Comparison of ENCODE assay signal across 16 cellular contexts in genomic region chr13:102487330-102487729, GRCh38.
DNase-seq lines count a peak whose midpoint lies in the region; ATAC-seq and TF ChIP-seq lines count a peak whose summit lies in the region.
"Had no signal": no experiment of that assay in that cellular context is flagged by ENCODE, and none has a peak within 500 bp of the region (broad histone marks: within the 10 kb centered on the region; RNA-seq: fewer than 3 reads in every experiment).

No MANE protein-coding gene starts in this region.

- TF ChIP-seq CTCF in GM23338 (conservative IDR thresholded peaks at IDR 0.05; ENCODE audit: low read depth in 2 of 2) (no peak), OCI-LY3 (IDR thresholded peaks at IDR 0.05; ENCODE audit: low read depth, low read length) (no peak), fibroblast of mammary gland (conservative IDR thresholded peaks at IDR 0.05; ENCODE audit: control insufficient read depth, insufficient read depth, low read depth, low read length) (no peak)

- H3K9me3 ChIP-seq in OCI-LY3 (ENCODE audit: insufficient read depth, low read length), result no peaks in the 10 kb centered on the region
- no peaks in the 10 kb centered on the region for H3K9me3 ChIP-seq in CD8-positive, alpha-beta memory T cell (ENCODE audit: low read length)
- H3K9me3 ChIP-seq: MG63 had no signal

- H2AFZ ChIP-seq in GM23338, result peak overlapping the region; percentile 29; the same call in 1 of the 2 replicates
- 0 out of 2 replicates have a peak overlapping the region, but pooled peaks have one; percentile 39 for H2AFZ ChIP-seq in OCI-LY3 (ENCODE audit: low read depth, low read length)

- H3K4me3 Mint-ChIP-seq in GM23338, result no peak overlapping the region
- H3K4me3 Mint-ChIP-seq in CD8-positive, alpha-beta memory T cell, result no peak overlapping the region

- H3K79me2 ChIP-seq in GM23338 (replicated peaks; ENCODE audit: insufficient read depth) (no peaks in the 10 kb centered on the region), OCI-LY3 (ENCODE audit: low read length) (no peaks in the 10 kb centered on the region)

- H3K27me3 ChIP-seq in GM23338 (ENCODE audit: insufficient read depth) (no peaks in the 10 kb centered on the region), OCI-LY3 (ENCODE audit: low read depth, low read length) (no peaks in the 10 kb centered on the region)
- H3K27me3 ChIP-seq in CD8-positive, alpha-beta memory T cell (ENCODE audit: insufficient read depth, low read length, poor library complexity, severe bottlenecking), result no peaks in the 10 kb centered on the region
- H3K27me3 ChIP-seq: MG63 had no signal

- no peaks in the 10 kb centered on the region for H3K36me3 Mint-ChIP-seq in GM23338 (ENCODE audit: low read depth)
- H3K36me3 Mint-ChIP-seq in CD8-positive, alpha-beta memory T cell, result no peaks in the 10 kb centered on the region

- H4K20me1 ChIP-seq in GM23338 (replicated peaks; ENCODE audit: insufficient read depth) (no peaks in the 10 kb centered on the region), OCI-LY3 (ENCODE audit: insufficient read depth, low read length) (no peaks in the 10 kb centered on the region)

- H3K9me3 Mint-ChIP-seq in GM23338, result peaks cover 3% of the 10 kb centered on the region; the same call in 1 of the 3 replicates
- H3K9me3 Mint-ChIP-seq in CD8-positive, alpha-beta memory T cell, result peaks cover 0 to 7% (median 0%) of the 10 kb centered on the region in 5 donors

- no peaks in the 10 kb centered on the region for H3F3A ChIP-seq in GM23338 (replicated peaks; ENCODE audit: low read depth)

- no peak overlapping the region for H3K27ac Mint-ChIP-seq in GM23338
- H3K27ac Mint-ChIP-seq in CD8-positive, alpha-beta memory T cell, result no peak overlapping the region

- H3K27ac ChIP-seq in GM23338 (ENCODE audit: low read depth) (no peak overlapping the region), OCI-LY3 (ENCODE audit: low read length) (no peak overlapping the region)
- H3K27ac ChIP-seq in CD8-positive, alpha-beta memory T cell (ENCODE audit: low read depth, low read length), result no peak overlapping the region
- H3K27ac ChIP-seq: C4-2B had no signal

- H3K36me3 ChIP-seq in GM23338 (ENCODE audit: insufficient read depth) (no peaks in the 10 kb centered on the region), OCI-LY3 (replicated peaks; ENCODE audit: low read depth, low read length) (no peaks in the 10 kb centered on the region)
- H3K36me3 ChIP-seq in CD8-positive, alpha-beta memory T cell (ENCODE audit: insufficient read depth, low read length), result no peaks in the 10 kb centered on the region
- H3K36me3 ChIP-seq: MG63 had no signal

- H3K9ac ChIP-seq in OCI-LY3 (ENCODE audit: low read length), result no peak overlapping the region

- no peaks in the 10 kb centered on the region for H3K9me2 ChIP-seq in GM23338 (ENCODE audit: insufficient read depth)

- no peak for ATAC-seq in GM23338
- ATAC-seq: HepG2 had no signal

- CTCF ChIA-PET in CD8-positive, alpha-beta memory T cell (lab: Charles Lee), result no interaction called here

- H3K4me3 ChIP-seq in GM23338 (no peak overlapping the region), OCI-LY3 (ENCODE audit: low read length) (no peak overlapping the region), fibroblast of mammary gland (ENCODE audit: control insufficient read depth, low read depth, low read length) (no peak overlapping the region)
- H3K4me3 ChIP-seq in CD8-positive, alpha-beta memory T cell (ENCODE audit: low read length), result no peak overlapping the region
- H3K4me3 ChIP-seq: MG63 had no signal

- H3K4me1 ChIP-seq in GM23338 (ENCODE audit: insufficient read depth) (no peaks in the 10 kb centered on the region), OCI-LY3 (ENCODE audit: low read length) (no peaks in the 10 kb centered on the region)
- H3K4me1 ChIP-seq in CD8-positive, alpha-beta memory T cell (ENCODE audit: insufficient read depth, low read length), result no peaks in the 10 kb centered on the region

- no peaks in the 10 kb centered on the region for H3K4me1 Mint-ChIP-seq in GM23338
- no peaks in the 10 kb centered on the region for H3K4me1 Mint-ChIP-seq in CD8-positive, alpha-beta memory T cell

- H3K4me2 ChIP-seq in GM23338, result no peak overlapping the region
- H3K4me2 ChIP-seq in OCI-LY3 (ENCODE audit: low read length), result no peak overlapping the region

- H3K27me3 Mint-ChIP-seq in GM23338 (ENCODE audit: insufficient read depth, low read depth, poor library complexity), result no peaks in the 10 kb centered on the region
- peaks cover 1 to 17% of the 10 kb centered on the region in 2 donors for H3K27me3 Mint-ChIP-seq in CD8-positive, alpha-beta memory T cell

- DNase-seq in COR-L47 (lab: John Stamatoyannopoulos, UW), result peak; percentile 34
- no peak for DNase-seq in GM23338 (ENCODE audit: low spot score)
- DNase-seq in fibroblast of mammary gland (ENCODE audit: low read depth), result peak; percentile 7
- no peak for DNase-seq in CD8-positive, alpha-beta memory T cell
- no peak for DNase-seq in activated CD4-positive, alpha-beta T cell treated with anti-CD3 and anti-CD28 coated beads, Interleukin-2, amount 50 U/mL, for 4 hours
- no peak for DNase-seq in activated T-cell treated with anti-CD3 and anti-CD28 coated beads for 4 hours
- DNase-seq: H7, MG63, NCI-H2029 treated with DMSO at 0.1 percent for 48 hours, NCI-H226, NCI-H748 treated with DMSO at 0.1 percent for 48 hours, SHP77 treated with DMSO at 0.1 percent for 48 hours, T-helper 2 cell had no signal

- POLR2A ChIA-PET in CD8-positive, alpha-beta memory T cell (lab: Charles Lee), result no interaction called here

TF ChIP-seq in GM23338, 12 proteins besides CTCF, POLR2A, EP300 and RAD21 (continues in another document):
- TF ChIP-seq ZNF462 (CRISPR knock-in tag; IDR thresholded peaks at IDR 0.05), result no peak
- no peak for TF ChIP-seq NANOG (IDR thresholded peaks at IDR 0.05; ENCODE audit: borderline replicate concordance)
- no peak for TF ChIP-seq POLR2AphosphoS5 (IDR thresholded peaks at IDR 0.05; ENCODE audit: low read depth)
- no peak for TF ChIP-seq ZNF331 (CRISPR knock-in tag; IDR thresholded peaks at IDR 0.05; ENCODE audit: low read depth)

Comparison
In these comparisons a context has a peak if more than half of its experiments do, and no peak if none do; other contexts are left out.
1. DNase-seq: peak in COR-L47 (single experiment) and fibroblast of mammary gland (single experiment); none in GM23338 (single experiment), CD8-positive, alpha-beta memory T cell (0 of 5), activated CD4-positive, alpha-beta T cell treated with anti-CD3 and anti-CD28 coated beads, Interleukin-2, amount 50 U/mL, for 4 hours (0 of 2) and activated T-cell treated with anti-CD3 and anti-CD28 coated beads for 4 hours (single experiment).